8 cellular contexts compared by ENCODE assay signal in the genomic region with DNA sequence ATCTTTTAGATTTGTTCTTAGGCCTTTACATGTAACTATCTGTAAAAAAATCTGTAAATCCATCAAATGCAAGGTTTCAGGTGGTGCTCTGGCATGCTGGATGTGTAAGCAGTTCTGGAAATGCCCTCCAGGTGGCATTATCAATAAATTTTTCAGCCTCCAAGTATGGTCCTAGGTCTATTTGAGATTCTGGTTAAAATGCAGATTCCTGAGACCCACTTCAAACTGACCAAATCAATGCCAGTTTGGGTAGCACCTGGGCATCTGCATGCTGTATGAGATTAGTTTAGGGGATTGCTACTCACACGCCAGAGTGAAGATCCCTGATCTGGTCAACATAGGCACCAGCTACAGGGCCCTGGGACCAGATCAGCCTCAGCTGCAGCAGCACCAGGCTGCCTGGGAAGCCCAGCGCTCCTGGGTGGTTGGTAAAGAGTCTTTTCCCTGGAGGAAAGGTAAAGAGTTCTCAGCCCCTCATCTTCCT.
DNase-seq lines count a peak whose midpoint lies in the region; ATAC-seq, FAIRE-seq and TF ChIP-seq lines count a peak whose summit lies in the region.

No MANE protein-coding gene starts in this region.

- no peak overlapping the region for H3K9ac ChIP-seq in endodermal cell (ENCODE audit: extremely low read depth, low read length, poor library complexity, severe bottlenecking)

- no peak overlapping the region for H3K27ac Mint-ChIP-seq in endodermal cell

- no peak overlapping the region for H3K4me3 Mint-ChIP-seq in endodermal cell

- peak; percentile 82 for ATAC-seq in GM21526 (IDR thresholded peaks at IDR 0.05; ENCODE audit: low FRiP score, unreplicated experiment)

- H3K27me3 Mint-ChIP-seq in endodermal cell (ENCODE audit: insufficient read depth): peaks cover 1% of the 10 kb centered on the region

- no peaks in the 10 kb centered on the region for H3K36me3 ChIP-seq in endodermal cell (ENCODE audit: control insufficient read depth, insufficient read depth, low read length)

- no peaks in the 10 kb centered on the region for H3K27me3 ChIP-seq in endodermal cell (ENCODE audit: control insufficient read depth, insufficient read depth, low read length, poor library complexity, severe bottlenecking)

- peak; percentile 83 for TF ChIP-seq CTCF in endodermal cell (conservative IDR thresholded peaks at IDR 0.05)

- H3K36me3 Mint-ChIP-seq in endodermal cell (ENCODE audit: low read depth): no peaks in the 10 kb centered on the region

- FAIRE-seq in RCC 7860 (lab: Jason Lieb, UNC): peak; percentile 18

- DNase-seq in activated T-cell treated with anti-CD3 and anti-CD28 coated beads, Interleukin-2, amount 50 U/mL, for 48 hours: peak; percentile 21 to 32
- DNase-seq in activated T-cell treated with anti-CD3 and anti-CD28 coated beads for 4 hours: no peak
- peak; percentile 22 for DNase-seq in HPDE6-E6E7 (ENCODE audit: extremely low spot score)
- peak; percentile 31 for DNase-seq in RCC 7860 (ENCODE audit: low spot score)
- peak; percentile 79 for DNase-seq in endodermal cell
- peak; percentile 48 for DNase-seq in mucosa of gallbladder (ENCODE audit: low spot score)
- DNase-seq in activated effector memory CD4-positive, alpha-beta T cell treated with Interleukin-2 at 50 U/mL for 16 hours: no peak

- peak overlapping the region; percentile 91 for H3K27ac ChIP-seq in endodermal cell (ENCODE audit: low read depth, low read length)

- no peak overlapping the region for H3K4me3 ChIP-seq in endodermal cell (ENCODE audit: low read length)

- WGBS in endodermal cell (ENCODE audit: insufficient coverage in 1 of 2, insufficient read length in 1 of 2), 2 experiments: 47 to 73% methylated on average over 2 of the region's 2 CpGs

- no peaks in the 10 kb centered on the region for H3K9me3 ChIP-seq in endodermal cell (ENCODE audit: control insufficient read depth, low read length)

- H3K4me1 Mint-ChIP-seq in endodermal cell: peaks cover 47% of the 10 kb centered on the region

- H3K4me1 ChIP-seq in endodermal cell (ENCODE audit: control insufficient read depth, insufficient read depth, low read length): peaks cover 25% of the 10 kb centered on the region

- H3K9me3 Mint-ChIP-seq in endodermal cell: no peaks in the 10 kb centered on the region

Comparison
In these comparisons a context has a peak if more than half of its experiments do, and no peak if none do; other contexts are left out.
1. DNase-seq: peak in activated T-cell treated with anti-CD3 and anti-CD28 coated beads, Interleukin-2, amount 50 U/mL, for 48 hours (2 of 2), HPDE6-E6E7 (single experiment), RCC 7860 (single experiment), endodermal cell (single experiment) and mucosa of gallbladder (single experiment); none in activated T-cell treated with anti-CD3 and anti-CD28 coated beads for 4 hours (single experiment) and activated effector memory CD4-positive, alpha-beta T cell treated with Interleukin-2 at 50 U/mL for 16 hours (single experiment).